Comparison of ENCODE assay signal across 11 cellular contexts in genomic region chr2:67845557-67846114, GRCh38.
DNase-seq lines count a peak whose midpoint lies in the region; ATAC-seq, FAIRE-seq and TF ChIP-seq lines count a peak whose summit lies in the region.
"Had no signal": no experiment of that assay in that cellular context is flagged by ENCODE, and none has a peak within 500 bp of the region (broad histone marks: within the 10 kb centered on the region; RNA-seq: fewer than 3 reads in every experiment).

No MANE protein-coding gene starts in this region.

- H3K9me2 ChIP-seq in Loucy (replicated peaks; ENCODE audit: low read depth, low read length): no peaks in the 10 kb centered on the region

- H3K36me3 ChIP-seq in Loucy (ENCODE audit: insufficient read depth, low read length) (no peaks in the 10 kb centered on the region), breast epithelium (no peaks in the 10 kb centered on the region), parathyroid adenoma (ENCODE audit: control insufficient read depth, insufficient read depth, low read length) (no peaks in the 10 kb centered on the region)
- H3K36me3 ChIP-seq: ovary had no signal

- H2AFZ ChIP-seq in Loucy (ENCODE audit: low read length) (peak overlapping the region; percentile 89; the same call in 1 of the 2 replicates), parathyroid adenoma (peak overlapping the region; percentile 63)

- no peak overlapping the region for H3K9ac ChIP-seq in Loucy (ENCODE audit: low read depth, low read length, poor library complexity, severe bottlenecking)
- no peak overlapping the region for H3K9ac ChIP-seq in parathyroid adenoma

- H3K9me3 Mint-ChIP-seq in effector memory CD8-positive, alpha-beta T cell: no peaks in the 10 kb centered on the region
- H3K9me3 Mint-ChIP-seq: activated naive CD8-positive, alpha-beta T cell treated with anti-CD3 and anti-CD28 coated beads for 36 hours had no signal

- no peaks in the 10 kb centered on the region for H3F3A ChIP-seq in Loucy (ENCODE audit: low read depth)

- H3K27me3 ChIP-seq in Loucy (ENCODE audit: insufficient read depth, low read length, poor library complexity, severe bottlenecking): no peaks in the 10 kb centered on the region
- no peaks in the 10 kb centered on the region for H3K27me3 ChIP-seq in breast epithelium
- H3K27me3 ChIP-seq in parathyroid adenoma (ENCODE audit: control insufficient read depth, insufficient read depth, low read length): no peaks in the 10 kb centered on the region
- H3K27me3 ChIP-seq: ovary had no signal

- H3K4me3 ChIP-seq in Loucy (ENCODE audit: low read length, poor library complexity, severe bottlenecking) (no peak overlapping the region), breast epithelium (no peak overlapping the region), parathyroid adenoma (ENCODE audit: low read depth, low read length) (peak overlapping the region; percentile 30)
- H3K4me3 ChIP-seq: ovary had no signal

- no peak for ATAC-seq in GM18505 (IDR thresholded peaks at IDR 0.05; ENCODE audit: unreplicated experiment)
- no peak for ATAC-seq in effector memory CD8-positive, alpha-beta T cell (replicated peaks)

- H3K27ac ChIP-seq in breast epithelium: peak overlapping the region; percentile 1 to 54
- peak overlapping the region; percentile 47 for H3K27ac ChIP-seq in parathyroid adenoma

- DNase-seq in COLO829 (ENCODE audit: low spot score): peak; percentile 28
- DNase-seq in breast epithelium (ENCODE audit: low spot score in 2 of 2): no peak
- no peak for DNase-seq in HTR-8/SVneo (ENCODE audit: insufficient read length, low spot score)
- no peak for DNase-seq in erythroblast (lab: John Stamatoyannopoulos, UW)
- no peak for DNase-seq in effector memory CD8-positive, alpha-beta T cell
- DNase-seq: cortex of kidney had no signal

- no peaks in the 10 kb centered on the region for H3K79me2 ChIP-seq in Loucy (ENCODE audit: insufficient read depth, low read length)
- no peaks in the 10 kb centered on the region for H3K79me2 ChIP-seq in parathyroid adenoma

- H4K20me1 ChIP-seq in Loucy (ENCODE audit: insufficient read depth, low read length, poor library complexity, severe bottlenecking): no peaks in the 10 kb centered on the region

- FAIRE-seq in HTR-8/SVneo (lab: Jason Lieb, UNC): no peak

- H3K9me3 ChIP-seq in Loucy (ENCODE audit: insufficient read depth, low read depth, low read length) (no peaks in the 10 kb centered on the region), breast epithelium (no peaks in the 10 kb centered on the region), parathyroid adenoma (ENCODE audit: control insufficient read depth, low read length) (no peaks in the 10 kb centered on the region)
- H3K9me3 ChIP-seq: ovary had no signal

- TF ChIP-seq POLR2A in breast epithelium (IDR thresholded peaks at IDR 0.05): no peak
- TF ChIP-seq POLR2A in GM18505 (IDR thresholded peaks at IDR 0.05; ENCODE audit: borderline replicate concordance, extremely low read depth, insufficient read depth, insufficient read length): no peak
- TF ChIP-seq POLR2A in erythroblast (IDR thresholded peaks at IDR 0.05; ENCODE audit: low read length): no peak

- H3K4me3 Mint-ChIP-seq in effector memory CD8-positive, alpha-beta T cell: no peak overlapping the region
- H3K4me3 Mint-ChIP-seq: activated naive CD8-positive, alpha-beta T cell treated with anti-CD3 and anti-CD28 coated beads for 36 hours had no signal

- intact Hi-C loops in breast epithelium (cut with DNase I; ENCODE audit: low total_unique reads): no loop called here

- H3K36me3 Mint-ChIP-seq in effector memory CD8-positive, alpha-beta T cell (ENCODE audit: insufficient read depth): no peaks in the 10 kb centered on the region
- H3K36me3 Mint-ChIP-seq: activated naive CD8-positive, alpha-beta T cell treated with anti-CD3 and anti-CD28 coated beads for 36 hours had no signal

- no peak overlapping the region for H3K27ac Mint-ChIP-seq in effector memory CD8-positive, alpha-beta T cell
- H3K27ac Mint-ChIP-seq: activated naive CD8-positive, alpha-beta T cell treated with anti-CD3 and anti-CD28 coated beads for 36 hours had no signal

- H3K4me1 ChIP-seq in Loucy (ENCODE audit: insufficient read depth, low read length, poor library complexity, severe bottlenecking) (no peaks in the 10 kb centered on the region), breast epithelium (no peaks in the 10 kb centered on the region), parathyroid adenoma (peaks cover 7% of the 10 kb centered on the region)

- H3K4me2 ChIP-seq in Loucy (ENCODE audit: low read depth, low read length, poor library complexity, severe bottlenecking) (no peak overlapping the region), parathyroid adenoma (ENCODE audit: low read length) (peak overlapping the region; percentile 57)

- H3K4me1 Mint-ChIP-seq in effector memory CD8-positive, alpha-beta T cell (ENCODE audit: low read depth in 2 of 2): no peaks in the 10 kb centered on the region
- H3K4me1 Mint-ChIP-seq: activated naive CD8-positive, alpha-beta T cell treated with anti-CD3 and anti-CD28 coated beads for 36 hours had no signal

- TF ChIP-seq CTCF in Loucy (conservative IDR thresholded peaks at IDR 0.05; ENCODE audit: low read length) (no peak), breast epithelium (IDR thresholded peaks at IDR 0.05) (no peak), parathyroid adenoma (IDR thresholded peaks at IDR 0.05) (no peak)

- peaks cover 28 to 38% of the 10 kb centered on the region in 2 donors for H3K27me3 Mint-ChIP-seq in effector memory CD8-positive, alpha-beta T cell
